Comparison of ENCODE assay signal across 9 cellular contexts in genomic region chr3:127738192-127738840, GRCh38.
DNase-seq lines count a peak whose midpoint lies in the region; ATAC-seq and TF ChIP-seq lines count a peak whose summit lies in the region.
"Had no signal": no experiment of that assay in that cellular context is flagged by ENCODE, and none has a peak within 500 bp of the region (broad histone marks: within the 10 kb centered on the region; RNA-seq: fewer than 3 reads in every experiment).

No MANE protein-coding gene starts in this region.

- H3K4me1 ChIP-seq in mucosa of descending colon (ENCODE audit: low read depth): peaks cover 28% of the 10 kb centered on the region

- POLR2A ChIA-PET in AG04450 (lab: Yijun Ruan, JAX): interaction anchor here (0.7 kb wide), 1 partner anchor 54 kb away, joined by 5 read pairs; no protein-coding TSS in a partner anchor

- H3K9me3 ChIP-seq in AG04450 (ENCODE audit: control insufficient read depth, insufficient read depth, low read length) (no peaks in the 10 kb centered on the region), mucosa of descending colon (no peaks in the 10 kb centered on the region)

- H3K27me3 ChIP-seq in AG04450 (ENCODE audit: control insufficient read depth, insufficient read depth, low read length): no peaks in the 10 kb centered on the region

- peaks cover 10% of the 10 kb centered on the region for H3K27me3 Mint-ChIP-seq in activated T-helper 1 cell treated with anti-CD3 and anti-CD28 coated beads, Interleukin-12 subunit alpha, Interleukin-12 subunit beta, Interleukin-2, Interleukin-4 antibody, amounts not matched to agents 30 ng/mL and 10 ng/mL and 1 ng/mL, durations not matched to agents 14 hours and 24 hours and 36 hours (ENCODE audit: insufficient read depth)

- H3K36me3 ChIP-seq in mucosa of descending colon (ENCODE audit: low read depth): no peaks in the 10 kb centered on the region

- H3K9me3 Mint-ChIP-seq in activated T-helper 1 cell treated with anti-CD3 and anti-CD28 coated beads, Interleukin-12 subunit alpha, Interleukin-12 subunit beta, Interleukin-2, Interleukin-4 antibody, amounts not matched to agents 30 ng/mL and 10 ng/mL and 1 ng/mL, durations not matched to agents 14 hours and 24 hours and 36 hours: no peaks in the 10 kb centered on the region

- DNase-seq in AG04450 (ENCODE audit: low read depth, low spot score) (no peak), LoVo (ENCODE audit: low spot score) (peak; percentile 61), cerebellar cortex (ENCODE audit: low spot score) (peak; percentile 60), mucosa of descending colon (peak in 2 of 3 donors; percentile 63 to 78), DMS53 treated with DMSO at 0.1 percent for 48 hours (lab: John Stamatoyannopoulos, UW; ENCODE audit: unreplicated experiment) (no peak), retina (no peak)
- no peak for DNase-seq in activated T-helper 1 cell treated with anti-CD3 and anti-CD28 coated beads, Interleukin-12 subunit alpha, Interleukin-12 subunit beta, Interleukin-2, Interleukin-4 antibody, amounts not matched to agents 30 ng/mL and 10 ng/mL and 1 ng/mL, durations not matched to agents 14 hours and 24 hours and 36 hours (ENCODE audit: low spot score)
- DNase-seq: activated naive CD4-positive, alpha-beta T cell treated with Interleukin-2 at 50 U/mL for 16 hours had no signal

- CTCF ChIA-PET in AG04450 (lab: Charles Lee): interaction anchor here (0.7 kb wide), 1 partner anchor 28 kb away, joined by 3 read pairs; no protein-coding TSS in a partner anchor

- no peak overlapping the region for H3K27ac Mint-ChIP-seq in activated T-helper 1 cell treated with anti-CD3 and anti-CD28 coated beads, Interleukin-12 subunit alpha, Interleukin-12 subunit beta, Interleukin-2, Interleukin-4 antibody, amounts not matched to agents 30 ng/mL and 10 ng/mL and 1 ng/mL, durations not matched to agents 14 hours and 24 hours and 36 hours

- H3K4me1 Mint-ChIP-seq in activated T-helper 1 cell treated with anti-CD3 and anti-CD28 coated beads, Interleukin-12 subunit alpha, Interleukin-12 subunit beta, Interleukin-2, Interleukin-4 antibody, amounts not matched to agents 30 ng/mL and 10 ng/mL and 1 ng/mL, durations not matched to agents 14 hours and 24 hours and 36 hours (ENCODE audit: low read depth): peaks cover 7% of the 10 kb centered on the region

- intact Hi-C loops in mucosa of descending colon (cut with DNase I, micrococcal nuclease): no loop called here
- intact Hi-C loops in activated T-helper 1 cell treated with anti-CD3 and anti-CD28 coated beads, Interleukin-12 subunit alpha, Interleukin-12 subunit beta, Interleukin-2, Interleukin-4 antibody, amounts not matched to agents 30 ng/mL and 10 ng/mL and 1 ng/mL, durations not matched to agents 14 hours and 24 hours and 36 hours (cut with micrococcal nuclease): no loop called here

- H3K4me3 Mint-ChIP-seq in activated T-helper 1 cell treated with anti-CD3 and anti-CD28 coated beads, Interleukin-12 subunit alpha, Interleukin-12 subunit beta, Interleukin-2, Interleukin-4 antibody, amounts not matched to agents 30 ng/mL and 10 ng/mL and 1 ng/mL, durations not matched to agents 14 hours and 24 hours and 36 hours: no peak overlapping the region

- H3K36me3 Mint-ChIP-seq in activated T-helper 1 cell treated with anti-CD3 and anti-CD28 coated beads, Interleukin-12 subunit alpha, Interleukin-12 subunit beta, Interleukin-2, Interleukin-4 antibody, amounts not matched to agents 30 ng/mL and 10 ng/mL and 1 ng/mL, durations not matched to agents 14 hours and 24 hours and 36 hours (ENCODE audit: low read depth): no peaks in the 10 kb centered on the region

- H3K27ac ChIP-seq in AG04450 (ENCODE audit: low read depth, low read length): peak overlapping the region; percentile 47

- ATAC-seq in mucosa of descending colon: peak; percentile 84
- no peak for ATAC-seq in GM21515 (IDR thresholded peaks at IDR 0.05; ENCODE audit: unreplicated experiment)

- H3K4me3 ChIP-seq in AG04450 (ENCODE audit: low read depth, low read length) (no peak overlapping the region), mucosa of descending colon (no peak overlapping the region)

- TF ChIP-seq CTCF in AG04450 (IDR thresholded peaks at IDR 0.05; ENCODE audit: low read depth, low read length) (no peak), mucosa of descending colon (IDR thresholded peaks at IDR 0.05) (no peak)

Comparison
In these comparisons a context has a peak if more than half of its experiments do, and no peak if none do; other contexts are left out.
1. DNase-seq: peak in LoVo (single experiment), cerebellar cortex (single experiment) and mucosa of descending colon (2 of 3); none in AG04450 (single experiment), activated T-helper 1 cell treated with anti-CD3 and anti-CD28 coated beads, Interleukin-12 subunit alpha, Interleukin-12 subunit beta, Interleukin-2, Interleukin-4 antibody, amounts not matched to agents 30 ng/mL and 10 ng/mL and 1 ng/mL, durations not matched to agents 14 hours and 24 hours and 36 hours (single experiment), DMS53 treated with DMSO at 0.1 percent for 48 hours (single experiment) and retina (single experiment).